Comparison of ENCODE assay signal across 17 cellular contexts in the genomic region with DNA sequence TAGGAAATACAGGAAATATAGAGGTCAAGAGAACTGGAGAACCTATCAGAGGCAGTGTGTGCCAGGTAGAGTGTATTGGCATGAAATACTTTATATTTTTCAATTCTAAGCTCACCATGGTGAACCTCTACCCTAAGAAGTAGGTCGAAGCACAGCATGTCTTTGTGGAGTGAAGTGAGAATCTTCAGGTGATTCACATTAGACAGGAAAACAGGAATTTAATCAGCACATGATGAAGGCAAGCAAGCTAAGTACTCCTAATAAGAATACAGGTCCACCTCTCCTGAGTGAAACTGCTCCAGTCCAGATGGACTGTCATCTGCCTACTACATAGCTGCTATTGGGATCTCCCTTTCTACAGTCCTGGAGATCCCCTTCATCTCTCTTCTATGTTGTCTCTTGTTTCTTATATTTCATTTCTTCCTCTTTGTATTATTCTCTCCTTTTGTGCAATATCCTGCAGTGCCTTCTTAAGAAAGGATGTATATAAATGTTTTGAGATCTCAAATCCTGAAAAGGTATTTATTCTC.
"Had no signal": no experiment of that assay in that cellular context is flagged by ENCODE, and none has a peak within 500 bp of the region (broad histone marks: within the 10 kb centered on the region; RNA-seq: fewer than 3 reads in every experiment).

No MANE protein-coding gene starts in this region.

- H3K4me1 Mint-ChIP-seq: activated naive CD4-positive, alpha-beta T cell treated with anti-CD3 and anti-CD28 coated beads, Interleukin-2, amount 10 ng/mL, durations not matched to agents 7 days and 5 days had no signal

- H3K9me3 Mint-ChIP-seq: activated naive CD4-positive, alpha-beta T cell treated with anti-CD3 and anti-CD28 coated beads, Interleukin-2, amount 10 ng/mL, durations not matched to agents 7 days and 5 days; activated T-helper 2 cell treated with anti-CD3 and anti-CD28 coated beads, Interferon-gamma antibody, Interleukin-2, Interleukin-4, amounts not matched to agents 10 μg/mL and 5 μg/mL and 100 μg/mL, durations not matched to agents 14 hours and 24 hours and 36 hours; neural crest cell had no signal

- H3K9me3 ChIP-seq: ascending aorta, left lung, prostate gland, transverse colon, vagina had no signal

- H3K4me1 ChIP-seq: ascending aorta, left lung, prostate gland, vagina had no signal

- H3K36me3 ChIP-seq: prostate gland, vagina had no signal

- H3K27me3 ChIP-seq: ascending aorta, dorsolateral prefrontal cortex, left lung, transverse colon, vagina had no signal

- H3K4me3 Mint-ChIP-seq: activated naive CD4-positive, alpha-beta T cell treated with anti-CD3 and anti-CD28 coated beads, Interleukin-2, amount 10 ng/mL, durations not matched to agents 7 days and 5 days; neural crest cell had no signal

- FAIRE-seq: keratinocyte had no signal

- ATAC-seq: left lung, right cardiac atrium had no signal

- H3K27me3 Mint-ChIP-seq: activated naive CD4-positive, alpha-beta T cell treated with anti-CD3 and anti-CD28 coated beads, Interleukin-2, amount 10 ng/mL, durations not matched to agents 7 days and 5 days had no signal

- DNase-seq: activated CD4-positive, CD25-positive, alpha-beta regulatory T cell treated with anti-CD3 and anti-CD28 coated beads, Interleukin-2, amount 50 U/mL, for 72 hours; activated naive CD4-positive, alpha-beta T cell treated with anti-CD3 and anti-CD28 coated beads, Interleukin-2, amount 10 ng/mL, durations not matched to agents 7 days and 5 days; dorsolateral prefrontal cortex; left lung; mammary epithelial cell; right cardiac atrium; small intestine; stimulated activated CD4-positive, alpha-beta T cell treated with anti-CD3 and anti-CD28 coated beads, Interleukin-4, amount 100 ng/mL, for 4 hours; stimulated activated CD8-positive, alpha-beta memory T cell treated with anti-CD3 and anti-CD28 coated beads, Interleukin-4, amount 100 ng/mL, for 48 hours; stimulated activated naive CD4-positive, alpha-beta T cell treated with Interleukin-2 at 50 U/mL for 16 hours; transverse colon had no signal

- H3K27ac ChIP-seq: ascending aorta, dorsolateral prefrontal cortex, left lung, prostate gland, transverse colon, vagina had no signal

- H3K4me3 ChIP-seq: ascending aorta, dorsolateral prefrontal cortex, left lung, prostate gland, transverse colon, vagina had no signal

- H3K27ac Mint-ChIP-seq: activated naive CD4-positive, alpha-beta T cell treated with anti-CD3 and anti-CD28 coated beads, Interleukin-2, amount 10 ng/mL, durations not matched to agents 7 days and 5 days; activated T-helper 2 cell treated with anti-CD3 and anti-CD28 coated beads, Interferon-gamma antibody, Interleukin-2, Interleukin-4, amounts not matched to agents 10 μg/mL and 5 μg/mL and 100 μg/mL, durations not matched to agents 14 hours and 24 hours and 36 hours had no signal
